In the genomic region with DNA sequence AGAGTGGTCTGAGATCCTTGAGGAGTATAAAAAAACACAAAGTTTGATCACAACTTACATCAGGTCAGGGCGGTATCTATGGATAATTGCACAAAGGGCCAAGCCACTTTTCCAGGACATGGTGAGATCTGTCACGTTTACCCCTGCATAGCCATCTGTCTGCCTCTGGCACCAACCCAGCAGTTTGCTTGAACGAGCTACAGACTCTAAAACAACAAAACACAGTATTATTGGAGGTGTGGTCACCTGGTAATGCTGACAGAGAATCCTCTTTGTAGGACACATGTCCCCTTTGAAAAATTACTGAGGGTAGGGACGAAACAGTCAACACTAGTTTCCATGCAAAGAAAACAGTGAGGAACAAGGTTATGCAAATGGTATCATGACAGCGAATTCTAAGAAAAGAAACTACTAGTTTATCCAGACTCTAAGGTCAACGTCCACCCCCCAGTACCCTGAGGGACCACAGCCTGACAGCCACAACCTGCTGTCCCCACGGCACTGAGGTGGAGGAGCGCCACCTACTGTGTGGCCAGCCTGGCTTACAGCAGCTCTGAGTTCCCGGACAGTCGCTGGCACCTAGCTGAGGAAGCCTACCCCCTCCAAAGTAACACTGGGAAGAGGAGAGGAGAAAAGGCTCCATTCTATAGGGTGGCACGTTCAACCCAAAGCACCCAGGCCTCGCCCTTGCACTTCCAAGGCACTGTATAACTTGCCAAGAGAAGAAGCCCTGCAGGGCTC, we compare ENCODE assay signal across 9 cellular contexts.
DNase-seq lines count a peak whose midpoint lies in the region; ATAC-seq, FAIRE-seq and TF ChIP-seq lines count a peak whose summit lies in the region.
"Had no signal": no experiment of that assay in that cellular context is flagged by ENCODE, and none has a peak within 500 bp of the region (broad histone marks: within the 10 kb centered on the region; RNA-seq: fewer than 3 reads in every experiment).

No MANE protein-coding gene starts in this region.

- H3K4me2 ChIP-seq in GM12878 (ENCODE audit: control insufficient read depth, insufficient read depth) = no peak overlapping the region
- H3K4me2 ChIP-seq in keratinocyte (ENCODE audit: control insufficient read depth, extremely low read depth, insufficient read depth, low read depth, low read length) = no peak overlapping the region

- no TSS peak for BruUV-seq in GM12878 (replicated peaks; lab: Mats Ljungman, UMichigan)

- H3K4me1 Mint-ChIP-seq in activated CD4-positive, alpha-beta memory T cell treated with anti-CD3 and anti-CD28 coated beads for 36 hours (ENCODE audit: low read depth) = no peaks in the 10 kb centered on the region
- H3K4me1 Mint-ChIP-seq in activated CD4-positive, alpha-beta memory T cell treated with anti-CD3 and anti-CD28 coated beads, Interleukin-2, amount 10 ng/mL, durations not matched to agents 7 days and 5 days = no peaks in the 10 kb centered on the region
- no peaks in the 10 kb centered on the region for H3K4me1 Mint-ChIP-seq in activated T-cell treated with anti-CD3 and anti-CD28 coated beads, Interleukin-2, amount 50 U/mL, for 24 hours (ENCODE audit: low read depth)

- no peaks in the 10 kb centered on the region for H3K4me1 ChIP-seq in GM12878 (ENCODE audit: control insufficient read depth, insufficient read depth, low read length)
- peaks cover 12% of the 10 kb centered on the region for H3K4me1 ChIP-seq in keratinocyte (ENCODE audit: control insufficient read depth, extremely low read depth, insufficient read depth, low read length)
- H3K4me1 ChIP-seq in aorta (ENCODE audit: control insufficient read depth in 1 of 2, insufficient read depth in 2 of 2, low read length in 2 of 2) = peaks cover 0 to 6% of the 10 kb centered on the region in 2 donors

- H2AFZ ChIP-seq in GM12878 (ENCODE audit: control insufficient read depth, low read depth, low read length) (no peak overlapping the region), keratinocyte (ENCODE audit: control insufficient read depth, low read length) (no peak overlapping the region)

- H3K9ac ChIP-seq in GM12878 (ENCODE audit: control insufficient read depth, insufficient read depth, low read length) (no peak overlapping the region), keratinocyte (ENCODE audit: control insufficient read depth, extremely low read depth, insufficient read depth, low read length) (no peak overlapping the region)

- RAD21 ChIA-PET in GM12878 (lab: Charles Lee; ENCODE audit: unreplicated experiment) = interaction anchor here (0.9 to 1.5 kb wide), 4 partner anchors 61 to 185 kb away, joined by 3 to 6 read pairs (median 4); no protein-coding TSS in a partner anchor

- DNase-seq in activated CD4-positive, alpha-beta memory T cell treated with anti-CD3 and anti-CD28 coated beads for 36 hours = peak; percentile 17
- DNase-seq in activated CD4-positive, alpha-beta memory T cell treated with anti-CD3 and anti-CD28 coated beads, Interleukin-2, amount 10 ng/mL, durations not matched to agents 7 days and 5 days = no peak
- DNase-seq in GM12878 (ENCODE audit: low read depth, low spot score) (no peak), keratinocyte (ENCODE audit: low read depth, low spot score) (no peak), aorta (no peak)
- no peak for DNase-seq in activated T-cell treated with anti-CD3 and anti-CD28 coated beads, Interleukin-2, amount 50 U/mL, for 24 hours
- DNase-seq in activated effector memory CD4-positive, alpha-beta T cell treated with Interleukin-2 at 50 U/mL for 16 hours = no peak
- DNase-seq: COR-L47 had no signal

- in situ Hi-C loops in GM12878 (cut with MboI) = no loop called here

- H3K9me1 ChIP-seq in keratinocyte (ENCODE audit: control insufficient read depth, extremely low read depth, insufficient read depth, low read length) = no peaks in the 10 kb centered on the region

- peaks cover 39% of the 10 kb centered on the region for H3K36me3 Mint-ChIP-seq in activated CD4-positive, alpha-beta memory T cell treated with anti-CD3 and anti-CD28 coated beads for 36 hours
- H3K36me3 Mint-ChIP-seq in activated CD4-positive, alpha-beta memory T cell treated with anti-CD3 and anti-CD28 coated beads, Interleukin-2, amount 10 ng/mL, durations not matched to agents 7 days and 5 days (ENCODE audit: low read depth) = peaks cover 26% of the 10 kb centered on the region
- peaks cover 72% of the 10 kb centered on the region for H3K36me3 Mint-ChIP-seq in activated T-cell treated with anti-CD3 and anti-CD28 coated beads, Interleukin-2, amount 50 U/mL, for 24 hours (ENCODE audit: low read depth)

- peak; percentile 30 for TF ChIP-seq RAD21 in GM12878 (IDR thresholded peaks at IDR 0.05; ENCODE audit: insufficient read depth, low read depth, low read length)

- no peak overlapping the region for H3K27ac Mint-ChIP-seq in activated CD4-positive, alpha-beta memory T cell treated with anti-CD3 and anti-CD28 coated beads for 36 hours
- H3K27ac Mint-ChIP-seq in activated CD4-positive, alpha-beta memory T cell treated with anti-CD3 and anti-CD28 coated beads, Interleukin-2, amount 10 ng/mL, durations not matched to agents 7 days and 5 days = no peak overlapping the region
- H3K27ac Mint-ChIP-seq in activated T-cell treated with anti-CD3 and anti-CD28 coated beads, Interleukin-2, amount 50 U/mL, for 24 hours = no peak overlapping the region

- no peak for FAIRE-seq in GM12878 (lab: Jason Lieb, UNC)
- FAIRE-seq in keratinocyte (lab: Jason Lieb, UNC) = no peak

- CTCF ChIA-PET in activated CD4-positive, alpha-beta memory T cell treated with anti-CD3 and anti-CD28 coated beads for 36 hours (lab: Charles Lee) = interaction anchor here (1.3 to 3.6 kb wide), 3 partner anchors 62 to 184 kb away, joined by 3 to 11 read pairs (median 7); no protein-coding TSS in a partner anchor
- CTCF ChIA-PET in activated CD4-positive, alpha-beta memory T cell treated with anti-CD3 and anti-CD28 coated beads, Interleukin-2, amount 10 ng/mL, durations not matched to agents 7 days and 5 days (lab: Charles Lee) = interaction anchor here (0.9 to 1.3 kb wide), 3 partner anchors 39 to 185 kb away, joined by 3 to 4 read pairs (median 3); no protein-coding TSS in a partner anchor
- CTCF ChIA-PET in GM12878 (lab: Yijun Ruan, JAX) = interaction anchor here (0.7 to 3.9 kb wide), 11 partner anchors 30 to 333 kb away, joined by 3 to 17 read pairs (median 4); a partner anchor contains a TSS

- intact Hi-C loops in activated CD4-positive, alpha-beta memory T cell treated with anti-CD3 and anti-CD28 coated beads for 36 hours (cut with micrococcal nuclease) = no loop called here
- intact Hi-C loops in GM12878 (cut with micrococcal nuclease; ENCODE audit: unreplicated experiment) (loop anchor here (5.0 kb wide), 1 partner anchor 186 kb away; a partner anchor contains a TSS), aorta (cut with DNase I) (loop anchor here (5.0 kb wide), 1 partner anchor 59 kb away; no protein-coding TSS in a partner anchor)

- SMC1A ChIA-PET in GM12878 (lab: Charles Lee; ENCODE audit: uncharacterized antibody, unreplicated experiment) = interaction anchor here (0.9 to 2.1 kb wide), 11 partner anchors 8 to 184 kb away, joined by 3 to 9 read pairs (median 3); no protein-coding TSS in a partner anchor

- dilution Hi-C loops in keratinocyte (cut with MboI; ENCODE audit: extremely low pct_ligation_motif_present, low sequenced_read_pairs) = no loop called here

- WGBS in GM12878 (ENCODE audit: insufficient coverage, insufficient replicate concordance, low lambda C conversion rate, missing lambda C conversion rate) = 38% methylated on average over 12 of the region's 12 CpGs
- 42 to 46% methylated on average over 12 of the region's 12 CpGs for WGBS in aorta, 2 donors

- H3K4me3 ChIP-seq in GM12878 (no peak overlapping the region), keratinocyte (ENCODE audit: control insufficient read depth in 2 of 3, extremely low read depth in 1 of 3, insufficient read depth in 2 of 3, low read depth in 1 of 3, low read length in 3 of 3) (no peak overlapping the region), aorta (ENCODE audit: low read length in 2 of 2) (no peak overlapping the region)

- no peaks in the 10 kb centered on the region for H3K9me3 Mint-ChIP-seq in activated CD4-positive, alpha-beta memory T cell treated with anti-CD3 and anti-CD28 coated beads for 36 hours
- H3K9me3 Mint-ChIP-seq in activated CD4-positive, alpha-beta memory T cell treated with anti-CD3 and anti-CD28 coated beads, Interleukin-2, amount 10 ng/mL, durations not matched to agents 7 days and 5 days = no peaks in the 10 kb centered on the region
- no peaks in the 10 kb centered on the region for H3K9me3 Mint-ChIP-seq in activated T-cell treated with anti-CD3 and anti-CD28 coated beads, Interleukin-2, amount 50 U/mL, for 24 hours

- H4K20me1 ChIP-seq in GM12878 (ENCODE audit: control insufficient read depth, insufficient read depth) (no peaks in the 10 kb centered on the region), keratinocyte (ENCODE audit: control insufficient read depth, extremely low read depth, insufficient read depth, low read length) (no peaks in the 10 kb centered on the region)

- TF ChIP-seq CTCF in GM12878 (IDR thresholded peaks at IDR 0.05 in 2 of 3, conservative IDR thresholded peaks at IDR 0.05 in 1 of 3; ENCODE audit: control insufficient read depth in 2 of 3, extremely low read depth in 1 of 3, insufficient read depth in 1 of 3, low read depth in 3 of 3, low read length in 3 of 3) = peak; percentile 27 to 42 (median 36); a peak in 4 of 6 replicates
- TF ChIP-seq CTCF in keratinocyte (optimal IDR thresholded peaks at IDR 0.05 in 1 of 3, IDR thresholded peaks at IDR 0.05 in 1 of 3, conservative IDR thresholded peaks at IDR 0.05 in 1 of 3; ENCODE audit: extremely low read depth in 1 of 3, insufficient read depth in 2 of 3, low read length in 3 of 3) = peak; percentile 38 to 86 (median 51)

- H3K27me3 Mint-ChIP-seq in activated CD4-positive, alpha-beta memory T cell treated with anti-CD3 and anti-CD28 coated beads for 36 hours = no peaks in the 10 kb centered on the region
- no peaks in the 10 kb centered on the region for H3K27me3 Mint-ChIP-seq in activated CD4-positive, alpha-beta memory T cell treated with anti-CD3 and anti-CD28 coated beads, Interleukin-2, amount 10 ng/mL, durations not matched to agents 7 days and 5 days
- H3K27me3 Mint-ChIP-seq in activated T-cell treated with anti-CD3 and anti-CD28 coated beads, Interleukin-2, amount 50 U/mL, for 24 hours = no peaks in the 10 kb centered on the region

- no peak overlapping the region for H3K27ac ChIP-seq in GM12878 (ENCODE audit: control insufficient read depth, insufficient read depth)
- H3K27ac ChIP-seq in keratinocyte (ENCODE audit: control insufficient read depth, insufficient read depth, low read length) = no peak overlapping the region
- H3K27ac ChIP-seq in aorta (ENCODE audit: low read depth in 1 of 2, low read length in 2 of 2) = peak overlapping the region in 1 of 2 donors; percentile 52

- TF ChIP-seq POLR2A in GM12878 (IDR thresholded peaks at IDR 0.05; ENCODE audit: low read depth, low read length) = no peak

- H3K79me2 ChIP-seq in GM12878 (ENCODE audit: control insufficient read depth, insufficient read depth, low read length) (no peaks in the 10 kb centered on the region), keratinocyte (ENCODE audit: control insufficient read depth, insufficient read depth, low read length) (peaks cover 4% of the 10 kb centered on the region)

- H3K9me3 ChIP-seq in GM12878 (replicated peaks; ENCODE audit: control insufficient read depth, insufficient read depth, low read length) (no peaks in the 10 kb centered on the region), keratinocyte (ENCODE audit: control insufficient read depth, low read depth, low read length) (no peaks in the 10 kb centered on the region), aorta (ENCODE audit: control insufficient read depth, low read length) (no peaks in the 10 kb centered on the region)

- POLR2A ChIA-PET in activated CD4-positive, alpha-beta memory T cell treated with anti-CD3 and anti-CD28 coated beads for 36 hours (lab: Charles Lee) = no interaction called here
- POLR2A ChIA-PET in activated CD4-positive, alpha-beta memory T cell treated with anti-CD3 and anti-CD28 coated beads, Interleukin-2, amount 10 ng/mL, durations not matched to agents 7 days and 5 days (lab: Charles Lee) = no interaction called here
- POLR2A ChIA-PET in GM12878 (lab: Charles Lee) = interaction anchor here (0.6 kb wide), 1 partner anchor 249 kb away, joined by 5 read pairs; no protein-coding TSS in a partner anchor

- H3K27me3 ChIP-seq in GM12878 (replicated peaks in 1 of 2; ENCODE audit: control insufficient read depth in 2 of 2, insufficient read depth in 2 of 2, low read length in 1 of 2) = no peaks in the 10 kb centered on the region
- H3K27me3 ChIP-seq in keratinocyte (ENCODE audit: control insufficient read depth, extremely low read depth, insufficient read depth, low read length) = no peaks in the 10 kb centered on the region
- no peaks in the 10 kb centered on the region for H3K27me3 ChIP-seq in aorta (ENCODE audit: control insufficient read depth in 1 of 2, insufficient read depth in 2 of 2, low read length in 1 of 2)

- TF ChIP-seq EP300 in GM12878 (IDR thresholded peaks at IDR 0.05; ENCODE audit: borderline replicate concordance in 1 of 2, control insufficient read depth in 1 of 2, low read depth in 2 of 2, low read length in 2 of 2) = no peak

- ATAC-seq in GM12878 (peak; percentile 62; the same call in 2 of the 3 replicates), aorta (ENCODE audit: low FRiP score) (peak; percentile 74), HG03457 (IDR thresholded peaks at IDR 0.05; ENCODE audit: unreplicated experiment) (no peak)

- H3K36me3 ChIP-seq in GM12878 (ENCODE audit: control insufficient read depth in 2 of 2, insufficient read depth in 2 of 2, low read length in 1 of 2) = peaks cover 27 to 36% of the 10 kb centered on the region in 2 experiments
- H3K36me3 ChIP-seq in keratinocyte (ENCODE audit: control insufficient read depth in 2 of 2, extremely low read depth in 1 of 2, insufficient read depth in 2 of 2, low read length in 2 of 2) = peaks cover 41 to 47% of the 10 kb centered on the region in 2 experiments
- H3K36me3 ChIP-seq in aorta (ENCODE audit: control insufficient read depth in 1 of 2, insufficient read depth in 2 of 2, low read length in 1 of 2) = peaks cover 5 to 6% of the 10 kb centered on the region in 2 donors

- no peak overlapping the region for H3K4me3 Mint-ChIP-seq in activated CD4-positive, alpha-beta memory T cell treated with anti-CD3 and anti-CD28 coated beads for 36 hours
- no peak overlapping the region for H3K4me3 Mint-ChIP-seq in activated CD4-positive, alpha-beta memory T cell treated with anti-CD3 and anti-CD28 coated beads, Interleukin-2, amount 10 ng/mL, durations not matched to agents 7 days and 5 days
- H3K4me3 Mint-ChIP-seq in activated T-cell treated with anti-CD3 and anti-CD28 coated beads, Interleukin-2, amount 50 U/mL, for 24 hours = no peak overlapping the region
